Comparison of ENCODE assay signal across 19 cellular contexts in the genomic region with DNA sequence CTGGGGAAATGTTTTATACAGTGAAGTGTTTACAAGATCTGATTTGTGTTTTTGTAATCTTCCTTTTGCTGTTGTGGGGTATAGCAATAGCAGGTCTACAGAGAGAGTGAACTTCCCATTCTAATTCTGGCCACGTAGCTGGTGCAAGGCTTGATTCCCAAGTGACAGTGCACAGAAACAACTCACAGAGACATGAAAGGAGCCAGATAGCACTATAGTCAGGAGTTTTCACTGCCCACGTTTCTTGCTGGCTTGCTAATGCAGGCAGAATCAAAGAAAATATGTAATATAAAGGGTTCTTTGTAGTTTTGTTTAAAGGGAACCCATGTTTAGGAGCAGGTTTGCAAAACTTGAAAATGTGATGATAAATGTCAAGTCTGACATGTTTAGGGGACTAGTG.
A peak's percentile ranks its signal among the peaks of the same experiment; 100 is the strongest.
DNase-seq lines count a peak whose midpoint lies in the region; ATAC-seq, FAIRE-seq and TF ChIP-seq lines count a peak whose summit lies in the region.
"Had no signal": no experiment of that assay in that cellular context is flagged by ENCODE, and none has a peak within 500 bp of the region (broad histone marks: within the 10 kb centered on the region; RNA-seq: fewer than 3 reads in every experiment).

No MANE protein-coding gene starts in this region.

- no peak overlapping the region for H3K4me3 ChIP-seq in right cardiac atrium (ENCODE audit: low read length)
- no peak overlapping the region for H3K4me3 ChIP-seq in kidney (ENCODE audit: low read length in 2 of 2)
- H3K4me3 ChIP-seq: K562 had no signal

- peaks cover 13% of the 10 kb centered on the region for H3K4me1 ChIP-seq in right cardiac atrium (ENCODE audit: control insufficient read depth, insufficient read depth, low read length)
- peaks cover 8 to 20% of the 10 kb centered on the region in 2 donors for H3K4me1 ChIP-seq in kidney (ENCODE audit: control insufficient read depth in 1 of 2, insufficient read depth in 1 of 2, low read depth in 1 of 2, low read length in 2 of 2)

- H3K27me3 ChIP-seq in right cardiac atrium (ENCODE audit: control insufficient read depth, insufficient read depth) = no peaks in the 10 kb centered on the region

- peaks cover 60% of the 10 kb centered on the region for H3K4me1 Mint-ChIP-seq in chondrocyte (ENCODE audit: low read depth)
- peaks cover 42% of the 10 kb centered on the region for H3K4me1 Mint-ChIP-seq in progenitor cell of endocrine pancreas (ENCODE audit: low read depth)

- no peak overlapping the region for H3K4me3 Mint-ChIP-seq in chondrocyte (ENCODE audit: unreplicated experiment)
- no peak overlapping the region for H3K4me3 Mint-ChIP-seq in progenitor cell of endocrine pancreas (ENCODE audit: low read depth)
- H3K4me3 Mint-ChIP-seq: B cell had no signal

- H3K36me3 ChIP-seq in kidney (ENCODE audit: control insufficient read depth in 1 of 2, insufficient read depth in 2 of 2, low read length in 2 of 2) = no peaks in the 10 kb centered on the region

- no peaks in the 10 kb centered on the region for H3K9me3 Mint-ChIP-seq in chondrocyte (ENCODE audit: low read depth)
- no peaks in the 10 kb centered on the region for H3K9me3 Mint-ChIP-seq in progenitor cell of endocrine pancreas (ENCODE audit: low read depth)

- H3K27ac ChIP-seq in right cardiac atrium (ENCODE audit: low read length) = no peak overlapping the region
- peak overlapping the region; percentile 76 to 83 for H3K27ac ChIP-seq in kidney (ENCODE audit: low read depth in 2 of 2, low read length in 2 of 2)
- H3K27ac ChIP-seq: 22Rv1 had no signal

- 36% methylated on average over 2 of the region's 2 CpGs for WGBS in right cardiac atrium

- no peak for TF ChIP-seq CTCF in chondrocyte (IDR thresholded peaks at IDR 0.05)
- no peak for TF ChIP-seq CTCF in kidney (IDR thresholded peaks at IDR 0.05; ENCODE audit: borderline replicate concordance, extremely low read depth, insufficient read depth)
- TF ChIP-seq CTCF in progenitor cell of endocrine pancreas (IDR thresholded peaks at IDR 0.05; ENCODE audit: unreplicated experiment) = no peak

- no peaks in the 10 kb centered on the region for H3K36me3 Mint-ChIP-seq in chondrocyte (ENCODE audit: low read depth)
- H3K36me3 Mint-ChIP-seq in progenitor cell of endocrine pancreas (ENCODE audit: insufficient read depth) = no peaks in the 10 kb centered on the region

- peak; percentile 64 for ATAC-seq in Right ventricle myocardium inferior
- ATAC-seq in right cardiac atrium = no peak
- no peak for ATAC-seq in GM18519 (IDR thresholded peaks at IDR 0.05; ENCODE audit: low FRiP score, unreplicated experiment)
- no peak for ATAC-seq in GM21367 (IDR thresholded peaks at IDR 0.05; ENCODE audit: unreplicated experiment)
- ATAC-seq: K562 had no signal

- H3K27ac Mint-ChIP-seq in chondrocyte (ENCODE audit: unreplicated experiment) (peak overlapping the region; percentile 18), progenitor cell of endocrine pancreas (peak overlapping the region; percentile 44)
- H3K27ac Mint-ChIP-seq: B cell had no signal

- DNase-seq in Right ventricle myocardium inferior (ENCODE audit: missing footprints) (no peak), right cardiac atrium (no peak), chondrocyte (ENCODE audit: low spot score) (no peak), kidney (no peak), progenitor cell of endocrine pancreas (ENCODE audit: low spot score, unreplicated experiment) (no peak), cerebellum (ENCODE audit: low spot score) (no peak)
- DNase-seq: COR-L47, DMS153, GDM1, NCI-H1092 treated with DMSO at 0.1 percent for 48 hours, NCI-H2081 treated with DMSO at 0.1 percent for 48 hours, SHP77 treated with DMSO at 0.1 percent for 48 hours had no signal

- H3K27me3 Mint-ChIP-seq in chondrocyte (ENCODE audit: low read depth) = no peaks in the 10 kb centered on the region
- H3K27me3 Mint-ChIP-seq in progenitor cell of endocrine pancreas = peaks cover 3% of the 10 kb centered on the region
- H3K27me3 Mint-ChIP-seq: B cell had no signal

- no peak for FAIRE-seq in kidney (lab: Jason Lieb, UNC)
- FAIRE-seq: GM19239, K562, RCC 7860 had no signal

- H3K9ac ChIP-seq in kidney (ENCODE audit: low read length in 2 of 2) = peak overlapping the region in 1 of 2 donors; percentile 55

- intact Hi-C loops in Right ventricle myocardium inferior (cut with DNase I) = loop anchor here (1.0 to 5.0 kb wide), 2 partner anchors 106 to 179 kb away; no protein-coding TSS in a partner anchor
- intact Hi-C loops in right cardiac atrium (cut with DNase I) = no loop called here
- intact Hi-C loops in kidney (cut with DNase I) = no loop called here

- H3K9me3 ChIP-seq in right cardiac atrium (ENCODE audit: control insufficient read depth, low read length) (no peaks in the 10 kb centered on the region), kidney (ENCODE audit: control insufficient read depth in 1 of 2, low read length in 2 of 2) (no peaks in the 10 kb centered on the region)
